Comparison of ENCODE assay signal across 8 cellular contexts in the genomic region with DNA sequence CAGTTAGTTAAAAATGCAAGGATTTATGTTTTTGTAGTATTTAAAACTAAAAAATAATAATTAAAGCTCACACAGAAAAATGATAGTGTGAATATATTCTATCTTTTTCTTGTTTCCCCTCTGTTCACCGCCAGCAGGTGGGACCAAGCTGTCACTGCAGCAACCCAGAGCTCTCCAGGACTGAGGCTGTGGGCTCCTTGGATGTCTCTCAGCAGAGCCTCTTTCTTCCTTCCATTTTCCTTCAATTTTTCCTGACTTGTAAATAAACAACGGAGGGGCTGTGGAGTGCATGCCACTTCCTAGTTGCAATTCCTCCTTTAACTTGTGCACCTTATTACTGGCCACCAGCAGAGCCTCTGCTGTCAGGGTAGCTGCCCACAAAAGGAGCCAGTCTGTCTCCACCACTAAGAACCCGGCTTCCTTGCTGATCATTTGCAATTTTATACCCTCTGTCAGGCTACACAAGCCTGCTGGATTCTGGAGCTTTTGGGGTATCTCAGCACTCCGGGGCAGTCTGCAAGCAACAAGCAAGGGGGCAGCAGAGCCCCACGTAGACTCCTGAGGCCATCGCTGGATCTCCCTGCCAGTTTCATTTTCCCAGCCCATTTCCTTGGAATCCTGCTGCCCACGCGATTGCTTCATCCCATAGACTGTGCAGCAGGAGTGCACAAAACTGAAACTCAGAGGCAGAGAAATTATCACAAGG.
DNase-seq lines count a peak whose midpoint lies in the region; ATAC-seq and TF ChIP-seq lines count a peak whose summit lies in the region.

No MANE protein-coding gene starts in this region.

- intact Hi-C loops in Right ventricle myocardium superior (cut with DNase I) = no loop called here

- ATAC-seq in SK-N-SH treated with all-trans-retinoic acid at 6 μM for 48 hours = peak; percentile 99
- peak; percentile 53 for ATAC-seq in Right ventricle myocardium superior (ENCODE audit: poor library complexity)
- no peak for ATAC-seq in natural killer cell treated with Interleukin-12 subunit alpha and Interleukin-12 subunit beta and Interleukin-15 and Interleukin-18, amount 100 ng/mL, for 72 hours

- H3K27ac Mint-ChIP-seq in natural killer cell treated with Interleukin-12 subunit alpha and Interleukin-12 subunit beta and Interleukin-15 and Interleukin-18, amount 100 ng/mL, for 72 hours = no peak overlapping the region

- H3K4me3 Mint-ChIP-seq in natural killer cell treated with Interleukin-12 subunit alpha and Interleukin-12 subunit beta and Interleukin-15 and Interleukin-18, amount 100 ng/mL, for 72 hours = no peak overlapping the region

- H3K27me3 Mint-ChIP-seq in natural killer cell treated with Interleukin-12 subunit alpha and Interleukin-12 subunit beta and Interleukin-15 and Interleukin-18, amount 100 ng/mL, for 72 hours = no peaks in the 10 kb centered on the region

- peak; percentile 9 to 47 (median 22) for DNase-seq in NCI-H1417 (lab: John Stamatoyannopoulos, UW)
- no peak for DNase-seq in NCI-H1417 treated with DMSO at 0.1 percent for 48 hours (lab: John Stamatoyannopoulos, UW)
- DNase-seq in Right ventricle myocardium superior = peak; percentile 47
- DNase-seq in renal cortical epithelial cell (ENCODE audit: low read depth) = peak; percentile 63
- no peak for DNase-seq in NK-92 treated with Interleukin-12 subunit alpha and Interleukin-12 subunit beta, amount 100 ng/mL, for 24 hours (lab: John Stamatoyannopoulos, UW)
- DNase-seq in natural killer cell treated with Interleukin-12 subunit alpha and Interleukin-12 subunit beta and Interleukin-15 and Interleukin-18, amount 100 ng/mL, for 72 hours (ENCODE audit: low spot score) = no peak
- no peak for DNase-seq in activated CD4-positive, CD25-positive, alpha-beta regulatory T cell (lab: John Stamatoyannopoulos, UW)

- H3K4me1 Mint-ChIP-seq in natural killer cell treated with Interleukin-12 subunit alpha and Interleukin-12 subunit beta and Interleukin-15 and Interleukin-18, amount 100 ng/mL, for 72 hours (ENCODE audit: low read depth in 2 of 2) = no peaks in the 10 kb centered on the region

- H3K9me3 Mint-ChIP-seq in natural killer cell treated with Interleukin-12 subunit alpha and Interleukin-12 subunit beta and Interleukin-15 and Interleukin-18, amount 100 ng/mL, for 72 hours = peaks cover 22% of the 10 kb centered on the region

- no peaks in the 10 kb centered on the region for H3K36me3 Mint-ChIP-seq in natural killer cell treated with Interleukin-12 subunit alpha and Interleukin-12 subunit beta and Interleukin-15 and Interleukin-18, amount 100 ng/mL, for 72 hours

TF ChIP-seq in SK-N-SH treated with all-trans-retinoic acid at 6 μM for 48 hours, 23 proteins besides CTCF, POLR2A, EP300 and RAD21:
- TF ChIP-seq ZFP30 (CRISPR knock-in tag; IDR thresholded peaks at IDR 0.05) (peak; percentile 57; the same call in 1 of the 2 replicates), ISL1 (CRISPR knock-in tag; IDR thresholded peaks at IDR 0.05) (no peak), TCF4 (CRISPR knock-in tag; IDR thresholded peaks at IDR 0.05; ENCODE audit: borderline replicate concordance) (no peak)

Comparison
In these comparisons a context has a peak if more than half of its experiments do, and no peak if none do; other contexts are left out.
1. DNase-seq: peak in NCI-H1417 (3 of 3), Right ventricle myocardium superior (single experiment) and renal cortical epithelial cell (single experiment); none in NCI-H1417 treated with DMSO at 0.1 percent for 48 hours (single experiment), NK-92 treated with Interleukin-12 subunit alpha and Interleukin-12 subunit beta, amount 100 ng/mL, for 24 hours (single experiment), natural killer cell treated with Interleukin-12 subunit alpha and Interleukin-12 subunit beta and Interleukin-15 and Interleukin-18, amount 100 ng/mL, for 72 hours (single experiment) and activated CD4-positive, CD25-positive, alpha-beta regulatory T cell (0 of 4).
2. ATAC-seq: peak in SK-N-SH treated with all-trans-retinoic acid at 6 μM for 48 hours (single experiment) and Right ventricle myocardium superior (single experiment); none in natural killer cell treated with Interleukin-12 subunit alpha and Interleukin-12 subunit beta and Interleukin-15 and Interleukin-18, amount 100 ng/mL, for 72 hours (0 of 2).